8 cellular contexts compared by ENCODE assay signal in genomic region chr10:5814110-5815107, GRCh38. TPM values are rescaled to one million over a fixed set of nuclear protein-coding genes. Genes with fewer than 3 reads are reported as not detected.
A peak's percentile ranks its signal among the peaks of the same experiment; 100 is the strongest.
DNase-seq lines count a peak whose midpoint lies in the region; ATAC-seq and TF ChIP-seq lines count a peak whose summit lies in the region.

No MANE protein-coding gene starts in this region.

- in situ Hi-C loops in GM13977 (cut with MboI; ENCODE audit: low pct_unique_long_range_greater_than_20kb, low sequenced_read_pairs, unreplicated experiment), result no loop called here

- no peaks in the 10 kb centered on the region for H3K9me3 Mint-ChIP-seq in activated CD4-positive, alpha-beta T cell treated with anti-CD3 and anti-CD28 coated beads, Interleukin-2, amount 10 ng/mL, durations not matched to agents 7 days and 5 days
- no peaks in the 10 kb centered on the region for H3K9me3 Mint-ChIP-seq in natural killer cell

- H3K4me1 Mint-ChIP-seq in activated CD4-positive, alpha-beta T cell treated with anti-CD3 and anti-CD28 coated beads, Interleukin-2, amount 10 ng/mL, durations not matched to agents 7 days and 5 days, result peaks cover 44% of the 10 kb centered on the region
- H3K4me1 Mint-ChIP-seq in natural killer cell, result peaks cover 39 to 42% of the 10 kb centered on the region in 2 donors

- ATAC-seq in natural killer cell (no peak), GM18873 (IDR thresholded peaks at IDR 0.05; ENCODE audit: low FRiP score, unreplicated experiment) (no peak)

- peak overlapping the region; percentile 87 for H3K4me3 Mint-ChIP-seq in activated CD4-positive, alpha-beta T cell treated with anti-CD3 and anti-CD28 coated beads, Interleukin-2, amount 10 ng/mL, durations not matched to agents 7 days and 5 days
- H3K4me3 Mint-ChIP-seq in natural killer cell, result peak overlapping the region; percentile 88

- peak overlapping the region; percentile 96 for H3K27ac Mint-ChIP-seq in activated CD4-positive, alpha-beta T cell treated with anti-CD3 and anti-CD28 coated beads, Interleukin-2, amount 10 ng/mL, durations not matched to agents 7 days and 5 days
- peak overlapping the region; percentile 82 to 84 for H3K27ac Mint-ChIP-seq in natural killer cell

- H3K4me3 ChIP-seq in coronary artery, result peak overlapping the region; percentile 91

- H3K27me3 Mint-ChIP-seq in activated CD4-positive, alpha-beta T cell treated with anti-CD3 and anti-CD28 coated beads, Interleukin-2, amount 10 ng/mL, durations not matched to agents 7 days and 5 days, result no peaks in the 10 kb centered on the region
- H3K27me3 Mint-ChIP-seq in natural killer cell (ENCODE audit: low read depth in 2 of 2), result no peaks in the 10 kb centered on the region

- DNase-seq in activated CD4-positive, alpha-beta T cell treated with anti-CD3 and anti-CD28 coated beads, Interleukin-2, amount 10 ng/mL, durations not matched to agents 7 days and 5 days, result no peak
- DNase-seq in activated CD4-positive, alpha-beta T cell treated with anti-CD3 and anti-CD28 coated beads for 4 hours, result no peak
- peak; percentile 33 for DNase-seq in NOMO-1 treated with dmso at 0.1 percent for 144 hours (lab: John Stamatoyannopoulos, UW; ENCODE audit: unreplicated experiment)
- no peak for DNase-seq in coronary artery (ENCODE audit: low spot score)
- no peak for DNase-seq in natural killer cell
- no peak for DNase-seq in GM13977 (ENCODE audit: low spot score)
- no peak for DNase-seq in T1000 (lab: John Stamatoyannopoulos, UW)

- POLR2A ChIA-PET in activated CD4-positive, alpha-beta T cell treated with anti-CD3 and anti-CD28 coated beads, Interleukin-2, amount 10 ng/mL, durations not matched to agents 7 days and 5 days (lab: Charles Lee), result no interaction called here

- peak overlapping the region; percentile 96 to 98 for H3K27ac ChIP-seq in coronary artery

- intact Hi-C loops in natural killer cell (cut with micrococcal nuclease), result loop anchor here (5.0 kb wide), 2 partner anchors 58 to 163 kb away; partner anchors contain the start of gene IL15RA

- CTCF ChIA-PET in activated CD4-positive, alpha-beta T cell treated with anti-CD3 and anti-CD28 coated beads, Interleukin-2, amount 10 ng/mL, durations not matched to agents 7 days and 5 days (lab: Charles Lee), result interaction anchor here (0.7 to 1.3 kb wide), 3 partner anchors 17 to 71 kb away, joined by 4 to 5 read pairs (median 4); no protein-coding TSS in a partner anchor

- TF ChIP-seq CTCF in coronary artery (IDR thresholded peaks at IDR 0.05) (no peak), natural killer cell (IDR thresholded peaks at IDR 0.05) (no peak), GM13977 (IDR thresholded peaks at IDR 0.05; ENCODE audit: extremely low read depth, insufficient read depth, missing control alignments) (no peak)

- peaks cover 19% of the 10 kb centered on the region for H3K36me3 Mint-ChIP-seq in activated CD4-positive, alpha-beta T cell treated with anti-CD3 and anti-CD28 coated beads, Interleukin-2, amount 10 ng/mL, durations not matched to agents 7 days and 5 days (ENCODE audit: low read depth)
- no peaks in the 10 kb centered on the region for H3K36me3 Mint-ChIP-seq in natural killer cell

RNA-seq across cellular contexts. Expression of gene GDI2, which starts 1.2 kb away (rescaled TPM):
- 100 to 1,000 TPM; 219 to 242 TPM for total RNA-seq in activated CD4-positive, alpha-beta T cell treated with anti-CD3 and anti-CD28 coated beads, Interleukin-2, amount 10 ng/mL, durations not matched to agents 7 days and 5 days
- total RNA-seq in natural killer cell, result 100 to 1,000 TPM in 2 of 3 donors, 10 to 100 TPM in 1; 97.9 to 104 (median 104) TPM
